In the genomic region with DNA sequence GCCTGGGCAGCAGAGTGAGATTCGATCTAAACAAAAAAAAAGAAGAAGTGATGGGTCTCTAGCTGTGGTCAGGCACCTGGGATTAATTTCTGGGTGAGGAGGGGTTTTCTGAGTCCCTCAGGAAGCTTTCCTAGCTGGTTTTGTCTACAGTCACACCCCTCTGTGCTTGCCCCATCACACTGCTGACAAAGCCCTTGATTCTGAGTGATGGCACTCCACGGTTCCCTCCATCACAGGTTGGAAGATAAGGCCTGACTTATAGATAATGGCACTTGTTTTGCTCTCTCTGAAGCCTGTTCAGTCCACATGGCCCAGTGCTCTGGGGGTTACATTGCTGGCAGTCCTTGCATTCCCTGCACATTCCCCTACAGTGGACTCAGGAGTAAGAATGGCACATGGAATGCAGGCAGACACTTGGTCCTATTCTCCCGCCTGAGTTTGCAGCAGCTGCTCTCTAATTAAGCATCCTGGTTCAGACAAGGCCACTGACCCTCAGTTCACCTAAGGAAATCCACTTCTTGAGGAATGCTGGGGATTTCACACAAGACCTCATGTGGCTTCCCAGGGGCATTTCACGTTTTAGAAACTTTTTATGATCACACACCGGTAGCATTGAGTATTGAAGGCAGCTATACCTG, we compare ENCODE assay signal across 1 cellular context.
TF ChIP-seq lines count a peak whose summit lies in the region.

No MANE protein-coding gene starts in this region.

TF ChIP-seq in WTC11, 78 proteins besides CTCF, POLR2A, EP300 and RAD21 (continued from another document):
- TF ChIP-seq NR1H2 (CRISPR knock-in tag; IDR thresholded peaks at IDR 0.05) (no peak), CBFB (CRISPR knock-in tag; IDR thresholded peaks at IDR 0.05; ENCODE audit: low read depth) (no peak)
- TF ChIP-seq, protein P1, sequence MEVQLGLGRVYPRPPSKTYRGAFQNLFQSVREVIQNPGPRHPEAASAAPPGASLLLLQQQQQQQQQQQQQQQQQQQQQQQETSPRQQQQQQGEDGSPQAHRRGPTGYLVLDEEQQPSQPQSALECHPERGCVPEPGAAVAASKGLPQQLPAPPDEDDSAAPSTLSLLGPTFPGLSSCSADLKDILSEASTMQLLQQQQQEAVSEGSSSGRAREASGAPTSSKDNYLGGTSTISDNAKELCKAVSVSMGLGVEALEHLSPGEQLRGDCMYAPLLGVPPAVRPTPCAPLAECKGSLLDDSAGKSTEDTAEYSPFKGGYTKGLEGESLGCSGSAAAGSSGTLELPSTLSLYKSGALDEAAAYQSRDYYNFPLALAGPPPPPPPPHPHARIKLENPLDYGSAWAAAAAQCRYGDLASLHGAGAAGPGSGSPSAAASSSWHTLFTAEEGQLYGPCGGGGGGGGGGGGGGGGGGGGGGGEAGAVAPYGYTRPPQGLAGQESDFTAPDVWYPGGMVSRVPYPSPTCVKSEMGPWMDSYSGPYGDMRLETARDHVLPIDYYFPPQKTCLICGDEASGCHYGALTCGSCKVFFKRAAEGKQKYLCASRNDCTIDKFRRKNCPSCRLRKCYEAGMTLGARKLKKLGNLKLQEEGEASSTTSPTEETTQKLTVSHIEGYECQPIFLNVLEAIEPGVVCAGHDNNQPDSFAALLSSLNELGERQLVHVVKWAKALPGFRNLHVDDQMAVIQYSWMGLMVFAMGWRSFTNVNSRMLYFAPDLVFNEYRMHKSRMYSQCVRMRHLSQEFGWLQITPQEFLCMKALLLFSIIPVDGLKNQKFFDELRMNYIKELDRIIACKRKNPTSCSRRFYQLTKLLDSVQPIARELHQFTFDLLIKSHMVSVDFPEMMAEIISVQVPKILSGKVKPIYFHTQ (CRISPR knock-in tag; IDR thresholded peaks at IDR 0.05), result no peak
